Comparison of ENCODE assay signal across 35 cellular contexts in the genomic region with DNA sequence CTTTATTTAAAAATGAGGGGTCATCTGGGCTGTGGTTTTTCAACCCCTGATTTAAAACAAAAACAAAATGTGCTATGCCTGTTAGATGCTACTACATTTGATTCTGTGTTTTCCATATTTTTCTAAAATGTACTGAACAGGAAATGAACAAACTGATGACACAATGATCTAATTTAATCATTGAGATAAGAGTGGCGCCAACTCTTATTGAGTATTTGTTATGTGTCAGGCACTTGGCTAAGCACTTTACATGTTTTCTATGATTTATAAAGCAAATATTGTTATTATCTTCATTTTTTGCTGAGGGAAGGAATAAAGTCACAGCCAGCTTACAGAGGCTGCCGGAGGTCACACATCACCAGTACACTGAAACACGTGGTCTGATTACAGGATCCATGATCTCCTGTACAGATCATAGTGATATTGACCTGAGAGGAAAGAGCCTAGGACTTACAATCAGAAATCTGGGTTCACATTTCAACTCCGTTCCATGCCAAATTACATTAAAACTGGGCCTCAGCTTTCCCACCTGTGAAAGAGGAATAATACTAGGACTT.
"Had no signal": no experiment of that assay in that cellular context is flagged by ENCODE, and none has a peak within 500 bp of the region (broad histone marks: within the 10 kb centered on the region; RNA-seq: fewer than 3 reads in every experiment).

No MANE protein-coding gene starts in this region.

- H3K4me1 ChIP-seq: ascending aorta, Peyer's patch, SJSA1 had no signal

- H3K36me3 ChIP-seq: ascending aorta, MG63, Peyer's patch, SJSA1 had no signal

- DNase-seq: activated B cell treated with CpG ODN at 0.5 μM for 24 hours; activated CD4-positive, alpha-beta memory T cell treated with anti-CD3 and anti-CD28 coated beads, Interleukin-2, amount 10 ng/mL, durations not matched to agents 7 days and 5 days; activated CD4-positive, alpha-beta T cell treated with anti-CD3 and anti-CD28 coated beads for 4 hours; activated CD4-positive, alpha-beta T cell treated with anti-CD3 and anti-CD28 coated beads, Interleukin-2, amount 50 U/mL, for 1 hour; activated CD4-positive, CD25-positive, alpha-beta regulatory T cell treated with anti-CD3 and anti-CD28 coated beads, Interleukin-2, amount 50 U/mL, for 72 hours; activated CD8-positive, alpha-beta memory T cell treated with anti-CD3 and anti-CD28 coated beads for 24 hours; activated CD8-positive, alpha-beta memory T cell treated with anti-CD3 and anti-CD28 coated beads, Interleukin-2, amount 10 ng/mL, durations not matched to agents 7 days and 5 days; activated CD8-positive, alpha-beta memory T cell treated with anti-CD3 and anti-CD28 coated beads, Interleukin-2, amount 50 U/mL, for 48 hours; activated effector memory CD4-positive, alpha-beta T cell treated with anti-CD3 and anti-CD28 coated beads, Interleukin-2, amount 50 U/mL, for 16 hours; activated naive CD4-positive, alpha-beta T cell; activated naive CD4-positive, alpha-beta T cell treated with anti-CD3 and anti-CD28 coated beads, Interleukin-2, amount 50 U/mL, for 16 hours; activated naive CD8-positive, alpha-beta T cell treated with anti-CD3 and anti-CD28 coated beads for 36 hours; activated T-cell treated with anti-CD3 and anti-CD28 coated beads, Interleukin-2, amount 50 U/mL, for 48 hours; amniotic stem cell; Kasumi-1; KG1; MG63; NCI-H1048; NCI-H1105 treated with DMSO at 0.1 percent for 48 hours; NCI-H1436; NCI-H1694; NCI-H2029; NCI-H345; NCI-H524 treated with DMSO at 0.1 percent for 48 hours; PC-3; Peyer's patch; RPMI8226; SHP77 treated with DMSO at 0.1 percent for 48 hours; SW 1271; T-helper 1 cell; T-helper 2 cell; T-helper 9 cell had no signal

- H3K9me3 ChIP-seq: ascending aorta, MG63, Peyer's patch, SJSA1 had no signal

- H3K27ac ChIP-seq: ascending aorta, Peyer's patch, SJSA1, VCaP had no signal

- H3K27me3 ChIP-seq: ascending aorta, MG63, Peyer's patch, SJSA1 had no signal

- ATAC-seq: activated CD8-positive, alpha-beta memory T cell treated with anti-CD3 and anti-CD28 coated beads, Interleukin-2, amount 10 ng/mL, durations not matched to agents 7 days and 5 days; PC-3 had no signal

- H3K4me3 ChIP-seq: ascending aorta, MG63, Peyer's patch, SJSA1 had no signal
